21 cellular contexts compared by ENCODE assay signal in genomic region chr10:75284097-75284485, GRCh38. TPM values are rescaled to one million over a fixed set of nuclear protein-coding genes. Genes with fewer than 3 reads are reported as not detected.
DNase-seq lines count a peak whose midpoint lies in the region; ATAC-seq and TF ChIP-seq lines count a peak whose summit lies in the region.
"Had no signal": no experiment of that assay in that cellular context is flagged by ENCODE, and none has a peak within 500 bp of the region (broad histone marks: within the 10 kb centered on the region; RNA-seq: fewer than 3 reads in every experiment).

No MANE protein-coding gene starts in this region.

- H3K4me3 ChIP-seq in heart right ventricle, result peak overlapping the region in 2 of 10 donors; percentile 35 to 37
- no peak overlapping the region for H3K4me3 ChIP-seq in gastroesophageal sphincter
- H3K4me3 ChIP-seq in uterus, result no peak overlapping the region
- H3K4me3 ChIP-seq: A549, mucosa of descending colon, transverse colon had no signal

- peaks cover 43% of the 10 kb centered on the region for H3K9me3 Mint-ChIP-seq in nephron progenitor cell
- H3K9me3 Mint-ChIP-seq: activated naive CD4-positive, alpha-beta T cell treated with anti-CD3 and anti-CD28 coated beads, Interleukin-2, amount 50 U/mL, for 24 hours; dendritic cell treated with granulocyte-macrophage colony-stimulating factor and Interleukin-4, amounts not matched to agents 40 ng/mL and 50 ng/mL, for 4 days; stimulated activated effector memory CD8-positive, alpha-beta T cell treated with anti-CD3 and anti-CD28 coated beads, Interleukin-12 subunit alpha, Interleukin-12 subunit beta, amount 100 ng/mL, for 72 hours had no signal

- DNase-seq in heart right ventricle (no peak), cardiac septum (ENCODE audit: low spot score) (no peak), nephron progenitor cell (peak; percentile 38), uterus (peak in 1 of 2 donors; percentile 59), omental fat pad (ENCODE audit: low spot score) (no peak), NCI-H1105 treated with DMSO at 0.1 percent for 48 hours (lab: John Stamatoyannopoulos, UW) (no peak), G401 (ENCODE audit: low spot score) (no peak)
- DNase-seq: activated CD4-positive, alpha-beta T cell treated with anti-CD3 and anti-CD28 coated beads, Interleukin-2, amount 50 U/mL, for 4 hours; activated T-cell treated with anti-CD3 and anti-CD28 coated beads, Interleukin-2, amount 50 U/mL, for 1 hour; brain microvascular endothelial cell; glutamatergic neuron; mucosa of descending colon; NK-92 treated with Interleukin-12 subunit alpha and Interleukin-12 subunit beta, amount 100 ng/mL, for 24 hours; stimulated activated CD4-positive, alpha-beta T cell treated with anti-CD3 and anti-CD28 coated beads, Interleukin-12 subunit alpha, Interleukin-12 subunit beta, amount 100 ng/mL, for 4 hours; transverse colon had no signal

- peak in 2 of 8 donors; percentile 2 to 18 for ATAC-seq in heart right ventricle
- ATAC-seq in gastroesophageal sphincter, result peak; percentile 49
- no peak for ATAC-seq in omental fat pad (ENCODE audit: low FRiP score)
- ATAC-seq: HCT116; mucosa of descending colon; stimulated activated effector memory CD8-positive, alpha-beta T cell treated with anti-CD3 and anti-CD28 coated beads, Interleukin-12 subunit alpha, Interleukin-12 subunit beta, amount 100 ng/mL, for 72 hours had no signal

- H3K9me3 ChIP-seq in heart right ventricle (no peaks in the 10 kb centered on the region), gastroesophageal sphincter (no peaks in the 10 kb centered on the region), uterus (no peaks in the 10 kb centered on the region)
- H3K9me3 ChIP-seq: mucosa of descending colon, transverse colon had no signal

- H3K27ac Mint-ChIP-seq in nephron progenitor cell, result peak overlapping the region; percentile 99
- H3K27ac Mint-ChIP-seq: activated naive CD4-positive, alpha-beta T cell treated with anti-CD3 and anti-CD28 coated beads, Interleukin-2, amount 50 U/mL, for 24 hours; dendritic cell treated with granulocyte-macrophage colony-stimulating factor and Interleukin-4, amounts not matched to agents 40 ng/mL and 50 ng/mL, for 4 days; stimulated activated effector memory CD8-positive, alpha-beta T cell treated with anti-CD3 and anti-CD28 coated beads, Interleukin-12 subunit alpha, Interleukin-12 subunit beta, amount 100 ng/mL, for 72 hours had no signal

- peaks cover 3% of the 10 kb centered on the region for H3K27me3 Mint-ChIP-seq in nephron progenitor cell (ENCODE audit: low read depth, poor library complexity)

- TF ChIP-seq CTCF in heart right ventricle (IDR thresholded peaks at IDR 0.05) (no peak), gastroesophageal sphincter (IDR thresholded peaks at IDR 0.05) (no peak), nephron progenitor cell (IDR thresholded peaks at IDR 0.05) (no peak), uterus (IDR thresholded peaks at IDR 0.05) (no peak), omental fat pad (IDR thresholded peaks at IDR 0.05) (no peak)

- 83 to 87% methylated on average over 5 of the region's 5 CpGs for WGBS in heart right ventricle, 2 donors
- 53 to 75% methylated on average over 4 of the region's 5 CpGs for WGBS in gastroesophageal sphincter (ENCODE audit: low coverage in 1 of 2), 2 donors

- peaks cover 8% of the 10 kb centered on the region for H3K36me3 Mint-ChIP-seq in nephron progenitor cell (ENCODE audit: low read depth)
- H3K36me3 Mint-ChIP-seq: activated naive CD4-positive, alpha-beta T cell treated with anti-CD3 and anti-CD28 coated beads, Interleukin-2, amount 50 U/mL, for 24 hours; stimulated activated effector memory CD8-positive, alpha-beta T cell treated with anti-CD3 and anti-CD28 coated beads, Interleukin-12 subunit alpha, Interleukin-12 subunit beta, amount 100 ng/mL, for 72 hours had no signal

- in situ Hi-C loops in G401 (cut with HindIII; ENCODE audit: low sequenced_read_pairs), result no loop called here

- no peaks in the 10 kb centered on the region for H3K36me3 ChIP-seq in heart right ventricle
- H3K36me3 ChIP-seq in gastroesophageal sphincter, result no peaks in the 10 kb centered on the region
- no peaks in the 10 kb centered on the region for H3K36me3 ChIP-seq in uterus
- H3K36me3 ChIP-seq: brain microvascular endothelial cell, transverse colon had no signal

- TF ChIP-seq POLR2A in gastroesophageal sphincter (IDR thresholded peaks at IDR 0.05) (no peak), uterus (IDR thresholded peaks at IDR 0.05) (no peak)

- H3K27ac ChIP-seq in heart right ventricle, result peak overlapping the region in 6 of 10 donors; percentile 45 to 75 (median 58)
- peak overlapping the region in 3 of 4 donors; percentile 67 to 75 (median 70) for H3K27ac ChIP-seq in gastroesophageal sphincter
- peak overlapping the region; percentile 64 to 67 for H3K27ac ChIP-seq in uterus
- H3K27ac ChIP-seq: A549, brain microvascular endothelial cell had no signal

- peaks cover 84% of the 10 kb centered on the region for H3K4me1 Mint-ChIP-seq in nephron progenitor cell
- H3K4me1 Mint-ChIP-seq: activated naive CD4-positive, alpha-beta T cell treated with anti-CD3 and anti-CD28 coated beads, Interleukin-2, amount 50 U/mL, for 24 hours had no signal

- TF ChIP-seq EP300 in gastroesophageal sphincter (IDR thresholded peaks at IDR 0.05), result no peak

- peaks cover 0 to 14% (median 5%) of the 10 kb centered on the region in 9 donors for H3K4me1 ChIP-seq in heart right ventricle
- H3K4me1 ChIP-seq in gastroesophageal sphincter, result peaks cover 0 to 26% (median 11%) of the 10 kb centered on the region in 3 donors
- no peaks in the 10 kb centered on the region for H3K4me1 ChIP-seq in uterus
- H3K4me1 ChIP-seq: A549 had no signal

- H3K27me3 ChIP-seq in heart right ventricle (no peaks in the 10 kb centered on the region), gastroesophageal sphincter (no peaks in the 10 kb centered on the region), uterus (no peaks in the 10 kb centered on the region)
- H3K27me3 ChIP-seq: transverse colon had no signal

- intact Hi-C loops in heart right ventricle (cut with DNase I) (no loop called here), cardiac septum (cut with DNase I) (no loop called here), uterus (cut with DNase I; ENCODE audit: low total_unique reads) (no loop called here)

- H3K4me3 Mint-ChIP-seq in nephron progenitor cell, result peak overlapping the region; percentile 41
- H3K4me3 Mint-ChIP-seq: activated naive CD4-positive, alpha-beta T cell treated with anti-CD3 and anti-CD28 coated beads, Interleukin-2, amount 50 U/mL, for 24 hours; dendritic cell treated with granulocyte-macrophage colony-stimulating factor and Interleukin-4, amounts not matched to agents 40 ng/mL and 50 ng/mL, for 4 days; stimulated activated effector memory CD8-positive, alpha-beta T cell treated with anti-CD3 and anti-CD28 coated beads, Interleukin-12 subunit alpha, Interleukin-12 subunit beta, amount 100 ng/mL, for 72 hours had no signal

RNA-seq across cellular contexts. Expression of gene COMTD1, which starts 48.3 kb away (rescaled TPM):
- total RNA-seq in heart right ventricle (10 to 100 TPM; 16.4 to 51.5 (median 29.4) TPM), cardiac septum (29.2 TPM), gastroesophageal sphincter (10 to 100 TPM; 15.3 to 25.8 (median 21.6) TPM), uterus (10 to 100 TPM in 3 of 4 donors, 1 to 10 TPM in 1; 3.2 to 59.7 (median 22.9) TPM), omental fat pad (10 to 100 TPM; 16.1 to 30.6 (median 24.3) TPM)
- polyA plus RNA-seq in heart right ventricle, result 100 to 1,000 TPM; 103 to 254 TPM
- total RNA-seq in G401 (2014; rRNA removed; shearing (Covaris generic)), result 33.8 and 49.2 TPM in 2 replicates
